In the genomic region with DNA sequence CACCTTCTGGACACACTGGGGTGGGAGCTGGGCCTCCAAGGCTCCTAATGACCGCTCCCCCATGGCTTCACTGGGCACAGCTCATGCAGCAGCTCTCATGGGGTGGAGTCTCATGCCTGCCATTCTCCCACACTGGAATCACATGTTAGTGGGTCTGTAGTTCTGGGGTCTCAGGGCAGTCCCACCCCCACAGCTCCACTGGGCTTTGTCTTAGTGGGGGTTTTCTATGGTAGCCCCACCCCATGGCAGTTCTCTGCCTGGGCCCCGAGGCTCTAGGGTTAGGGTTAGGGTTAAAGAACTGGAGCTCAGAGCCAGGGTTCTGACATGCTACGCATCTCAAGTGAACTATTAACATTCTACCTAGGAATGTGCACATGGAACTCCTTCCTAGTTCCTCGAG, we compare ENCODE assay signal across 7 cellular contexts.
"Had no signal": no experiment of that assay in that cellular context is flagged by ENCODE, and none has a peak within 500 bp of the region (broad histone marks: within the 10 kb centered on the region; RNA-seq: fewer than 3 reads in every experiment).

No MANE protein-coding gene starts in this region.

- FAIRE-seq: G401.6, GM12878, GM12891, GM18507, GM19239 had no signal

- ATAC-seq: GM12878 had no signal

- DNase-seq: GDM1, GF-D8 had no signal

- H3K4me3 ChIP-seq: GM12878 had no signal
